10 cellular contexts compared by ENCODE assay signal in genomic region chr17:50145532-50146229, GRCh38. TPM values are rescaled to one million over a fixed set of nuclear protein-coding genes. Genes with fewer than 3 reads are reported as not detected.
A peak's percentile ranks its signal among the peaks of the same experiment; 100 is the strongest.
DNase-seq lines count a peak whose midpoint lies in the region; ATAC-seq and TF ChIP-seq lines count a peak whose summit lies in the region.
"Had no signal": no experiment of that assay in that cellular context is flagged by ENCODE, and none has a peak within 500 bp of the region (broad histone marks: within the 10 kb centered on the region; RNA-seq: fewer than 3 reads in every experiment).

No MANE protein-coding gene starts in this region.

- H3K27me3 ChIP-seq in gastroesophageal sphincter (no peaks in the 10 kb centered on the region), subcutaneous abdominal adipose tissue (ENCODE audit: control insufficient read depth in 5 of 5, insufficient read depth in 4 of 5, low read length in 5 of 5) (no peaks in the 10 kb centered on the region)
- H3K27me3 ChIP-seq: body of pancreas had no signal

- peaks cover 0 to 49% of the 10 kb centered on the region in 2 donors for H3K36me3 ChIP-seq in gastroesophageal sphincter
- H3K36me3 ChIP-seq in subcutaneous abdominal adipose tissue (ENCODE audit: control insufficient read depth in 5 of 5, insufficient read depth in 5 of 5, low read length in 5 of 5): peaks cover 0 to 50% (median 44%) of the 10 kb centered on the region in 5 donors

- H3K27me3 Mint-ChIP-seq in activated CD8-positive, alpha-beta memory T cell treated with anti-CD3 and anti-CD28 coated beads, Interleukin-2, amount 10 ng/mL, durations not matched to agents 7 days and 5 days: no peaks in the 10 kb centered on the region
- no peaks in the 10 kb centered on the region for H3K27me3 Mint-ChIP-seq in activated B cell treated with CpG ODN at 0.5 μM for 24 hours

- 42 to 61% methylated on average over 2 to 8 of the region's 11 CpGs for WGBS in gastroesophageal sphincter (ENCODE audit: low coverage in 1 of 2), 2 donors

- POLR2A ChIA-PET in activated B cell treated with CpG ODN at 0.5 μM for 24 hours (lab: Charles Lee): interaction anchor here (1.0 to 7.1 kb wide), 8 partner anchors 9 to 54 kb away, joined by 3 to 82 read pairs (median 4); partner anchors contain the start of gene SAMD14

- TF ChIP-seq POLR2A in gastroesophageal sphincter (IDR thresholded peaks at IDR 0.05): no peak
- no peak for TF ChIP-seq POLR2A in GM18505 (IDR thresholded peaks at IDR 0.05; ENCODE audit: borderline replicate concordance, extremely low read depth, insufficient read depth, insufficient read length)

- no peak overlapping the region for H3K4me3 Mint-ChIP-seq in activated CD8-positive, alpha-beta memory T cell treated with anti-CD3 and anti-CD28 coated beads, Interleukin-2, amount 10 ng/mL, durations not matched to agents 7 days and 5 days
- peak overlapping the region; percentile 100 for H3K4me3 Mint-ChIP-seq in activated B cell treated with CpG ODN at 0.5 μM for 24 hours

- H3K4me3 ChIP-seq in gastroesophageal sphincter (peak overlapping the region in 1 of 2 donors; percentile 1), subcutaneous abdominal adipose tissue (ENCODE audit: low read depth in 1 of 5, low read length in 5 of 5) (peak overlapping the region in 3 of 5 donors; percentile 9 to 31 (median 16))
- H3K4me3 ChIP-seq: body of pancreas had no signal

- intact Hi-C loops in activated B cell treated with CpG ODN at 0.5 μM for 24 hours (cut with micrococcal nuclease): loop anchor here (10.0 kb wide), 1 partner anchor 381 kb away; the partner anchor contains the start of gene FAM117A

- TF ChIP-seq CTCF in activated B cell treated with CpG ODN at 0.5 μM for 24 hours (IDR thresholded peaks at IDR 0.05) (no peak), gastroesophageal sphincter (IDR thresholded peaks at IDR 0.05) (no peak)

- H3K9me3 Mint-ChIP-seq in activated CD8-positive, alpha-beta memory T cell treated with anti-CD3 and anti-CD28 coated beads, Interleukin-2, amount 10 ng/mL, durations not matched to agents 7 days and 5 days (ENCODE audit: low read depth): no peaks in the 10 kb centered on the region
- no peaks in the 10 kb centered on the region for H3K9me3 Mint-ChIP-seq in activated B cell treated with CpG ODN at 0.5 μM for 24 hours

- peaks cover 48% of the 10 kb centered on the region for H3K36me3 Mint-ChIP-seq in activated CD8-positive, alpha-beta memory T cell treated with anti-CD3 and anti-CD28 coated beads, Interleukin-2, amount 10 ng/mL, durations not matched to agents 7 days and 5 days
- H3K36me3 Mint-ChIP-seq in activated B cell treated with CpG ODN at 0.5 μM for 24 hours (ENCODE audit: low read depth): peaks cover 82% of the 10 kb centered on the region

- H3K9me3 ChIP-seq in gastroesophageal sphincter (no peaks in the 10 kb centered on the region), subcutaneous abdominal adipose tissue (ENCODE audit: control insufficient read depth in 5 of 5, low read length in 5 of 5) (no peaks in the 10 kb centered on the region)
- H3K9me3 ChIP-seq: body of pancreas had no signal

- TF ChIP-seq EP300 in gastroesophageal sphincter (IDR thresholded peaks at IDR 0.05): no peak

- H3K9ac ChIP-seq in subcutaneous abdominal adipose tissue (ENCODE audit: low read length in 5 of 5): peak overlapping the region in 3 of 5 donors; percentile 7 to 54 (median 31)

- peaks cover 58% of the 10 kb centered on the region for H3K4me1 Mint-ChIP-seq in activated CD8-positive, alpha-beta memory T cell treated with anti-CD3 and anti-CD28 coated beads, Interleukin-2, amount 10 ng/mL, durations not matched to agents 7 days and 5 days
- H3K4me1 Mint-ChIP-seq in activated B cell treated with CpG ODN at 0.5 μM for 24 hours: peaks cover 68% of the 10 kb centered on the region

- DNase-seq in activated CD8-positive, alpha-beta memory T cell treated with anti-CD3 and anti-CD28 coated beads, Interleukin-2, amount 10 ng/mL, durations not matched to agents 7 days and 5 days: no peak
- no peak for DNase-seq in activated CD8-positive, alpha-beta memory T cell treated with anti-CD3 and anti-CD28 coated beads for 24 hours
- DNase-seq in activated B cell treated with CpG ODN at 0.5 μM for 24 hours (no peak), NCI-H187 (lab: John Stamatoyannopoulos, UW) (no peak), ureter (ENCODE audit: low spot score) (no peak)

- H3K4me1 ChIP-seq in gastroesophageal sphincter: peaks cover 0 to 84% (median 36%) of the 10 kb centered on the region in 3 donors
- H3K4me1 ChIP-seq in subcutaneous abdominal adipose tissue (ENCODE audit: control insufficient read depth in 5 of 5, insufficient read depth in 5 of 5, low read length in 5 of 5): peaks cover 13 to 82% (median 67%) of the 10 kb centered on the region in 5 donors

- H3K27ac Mint-ChIP-seq in activated CD8-positive, alpha-beta memory T cell treated with anti-CD3 and anti-CD28 coated beads, Interleukin-2, amount 10 ng/mL, durations not matched to agents 7 days and 5 days: peak overlapping the region; percentile 25
- H3K27ac Mint-ChIP-seq in activated B cell treated with CpG ODN at 0.5 μM for 24 hours: peak overlapping the region; percentile 96

- H3K27ac ChIP-seq in gastroesophageal sphincter: peak overlapping the region in 3 of 4 donors; percentile 91 to 97 (median 95)
- peak overlapping the region; percentile 79 for H3K27ac ChIP-seq in subcutaneous abdominal adipose tissue (ENCODE audit: low read depth, low read length)
- H3K27ac ChIP-seq: VCaP had no signal

- CTCF ChIA-PET in activated CD8-positive, alpha-beta memory T cell treated with anti-CD3 and anti-CD28 coated beads, Interleukin-2, amount 10 ng/mL, durations not matched to agents 7 days and 5 days (lab: Charles Lee): interaction anchor here (0.9 to 3.6 kb wide), 10 partner anchors 12 to 58 kb away, joined by 3 to 18 read pairs (median 4); no protein-coding TSS in a partner anchor
- CTCF ChIA-PET in activated B cell treated with CpG ODN at 0.5 μM for 24 hours (lab: Charles Lee): interaction anchor here (1.0 to 7.2 kb wide), 5 partner anchors 8 to 28 kb away, joined by 3 to 64 read pairs (median 4); no protein-coding TSS in a partner anchor

- ATAC-seq in activated CD8-positive, alpha-beta memory T cell treated with anti-CD3 and anti-CD28 coated beads, Interleukin-2, amount 10 ng/mL, durations not matched to agents 7 days and 5 days: no peak
- ATAC-seq in activated B cell treated with CpG ODN at 0.5 μM for 24 hours (ENCODE audit: low read depth) (no peak), gastroesophageal sphincter (no peak), GM18505 (IDR thresholded peaks at IDR 0.05; ENCODE audit: unreplicated experiment) (no peak)
- ATAC-seq: body of pancreas had no signal

RNA-seq across cellular contexts. Expression of gene PPP1R9B, which starts 4.8 kb away (rescaled TPM):
- total RNA-seq in activated CD8-positive, alpha-beta memory T cell treated with anti-CD3 and anti-CD28 coated beads, Interleukin-2, amount 10 ng/mL, durations not matched to agents 7 days and 5 days: 100 to 1,000 TPM; 108 to 121 TPM
- 300 and 313 TPM in 2 replicates for total RNA-seq in activated B cell treated with CpG ODN at 0.5 μM for 24 hours
- 10 to 100 TPM; 23.3 to 38.1 (median 30.8) TPM for total RNA-seq in gastroesophageal sphincter
- 38.4 TPM for total RNA-seq in ureter

RNA-seq across cellular contexts. Expression of gene SAMD14, which starts 15.7 kb away (rescaled TPM):
- 1 to 10 TPM in 1 of 2 experiments, under 1 TPM in 1; 0.35 to 1.1 TPM for total RNA-seq in activated CD8-positive, alpha-beta memory T cell treated with anti-CD3 and anti-CD28 coated beads, Interleukin-2, amount 10 ng/mL, durations not matched to agents 7 days and 5 days
- total RNA-seq in activated B cell treated with CpG ODN at 0.5 μM for 24 hours (4.7 and 4.9 TPM in 2 replicates), gastroesophageal sphincter (1 to 10 TPM; 1.3 to 2.8 (median 2.3) TPM), ureter (5.5 TPM)
- total RNA-seq: body of pancreas had no signal

RNA-seq across cellular contexts. Expression of gene SGCA, which starts 20.1 kb away (rescaled TPM):
- under 1 TPM in 1 of 2 experiments, not detected in 1; 0.23 TPM for total RNA-seq in activated CD8-positive, alpha-beta memory T cell treated with anti-CD3 and anti-CD28 coated beads, Interleukin-2, amount 10 ng/mL, durations not matched to agents 7 days and 5 days
- total RNA-seq in activated B cell treated with CpG ODN at 0.5 μM for 24 hours (1.7 and 2.2 TPM in 2 replicates), gastroesophageal sphincter (100 to 1,000 TPM in 2 of 4 donors, 10 to 100 TPM in 2; 58.1 to 145 (median 93.4) TPM), ureter (16.9 TPM)

RNA-seq across cellular contexts. Expression of gene PDK2, which starts 50.5 kb away (rescaled TPM):
- total RNA-seq in activated CD8-positive, alpha-beta memory T cell treated with anti-CD3 and anti-CD28 coated beads, Interleukin-2, amount 10 ng/mL, durations not matched to agents 7 days and 5 days: 10 to 100 TPM; 13.6 to 20.9 TPM
- total RNA-seq in activated B cell treated with CpG ODN at 0.5 μM for 24 hours (15.9 and 16.2 TPM in 2 replicates), gastroesophageal sphincter (10 to 100 TPM; 31.6 to 70.6 (median 58.1) TPM), ureter (25.7 TPM)

RNA-seq across cellular contexts. Expression of gene COL1A1, which starts 55.8 kb away (rescaled TPM):
- total RNA-seq in activated CD8-positive, alpha-beta memory T cell treated with anti-CD3 and anti-CD28 coated beads, Interleukin-2, amount 10 ng/mL, durations not matched to agents 7 days and 5 days: 1 to 10 TPM in 1 of 2 experiments, under 1 TPM in 1; 0.67 to 1.6 TPM
- total RNA-seq in activated B cell treated with CpG ODN at 0.5 μM for 24 hours (8.8 and 9.2 TPM in 2 replicates), gastroesophageal sphincter (10 to 100 TPM; 14.6 to 92.9 (median 69.7) TPM), ureter (331 TPM)
